Comparison of ENCODE assay signal across 8 cellular contexts in genomic region chr22:31347251-31348008, GRCh38. TPM values are rescaled to one million over a fixed set of nuclear protein-coding genes. Genes with fewer than 3 reads are reported as not detected.
DNase-seq lines count a peak whose midpoint lies in the region; ATAC-seq, FAIRE-seq and TF ChIP-seq lines count a peak whose summit lies in the region.

No MANE protein-coding gene starts in this region.

- intact Hi-C loops in HepG2 (cut with micrococcal nuclease; ENCODE audit: unreplicated experiment): no loop called here

- peaks cover 4 to 14% of the 10 kb centered on the region in 2 experiments; a peak in 3 of 5 replicates for H3K36me3 ChIP-seq in HepG2 (replicated peaks in 1 of 2; ENCODE audit: control insufficient read depth in 1 of 2, insufficient read depth in 2 of 2, low read length in 2 of 2)

- H3K9me3 ChIP-seq in HepG2 (ENCODE audit: low read length): no peaks in the 10 kb centered on the region

- H3K79me2 ChIP-seq in HepG2 (ENCODE audit: insufficient read depth, low read length): peaks cover 35% of the 10 kb centered on the region

- H3K27me3 ChIP-seq in HepG2 (ENCODE audit: control insufficient read depth in 1 of 2, insufficient read depth in 2 of 2, low read length in 2 of 2): no peaks in the 10 kb centered on the region; a peak in 1 of 5 replicates

- FAIRE-seq in HepG2 (lab: Jason Lieb, UNC): no peak

- H3K4me2 ChIP-seq in HepG2 (ENCODE audit: low read depth, low read length): peak overlapping the region; percentile 87

- in situ Hi-C loops in HepG2 (cut with HindIII; ENCODE audit: extremely low pct_ligation_motif_present, low pct_unique_long_range_greater_than_20kb): loop anchor here (5.0 kb wide), 1 partner anchor 50 kb away; the partner anchor contains the start of gene DRG1

- H3K4me3 ChIP-seq in AG09309 (ENCODE audit: control insufficient read depth, low read depth, low read length) (peak overlapping the region; percentile 72), HepG2 (replicated peaks in 1 of 3; ENCODE audit: insufficient read depth in 1 of 3, low read depth in 2 of 3, low read length in 3 of 3) (peak overlapping the region; percentile 74 to 91 (median 85))

- DNase-seq in AG09309 (ENCODE audit: low read depth) (no peak), NCI-H510A (lab: John Stamatoyannopoulos, UW) (peak; percentile 43), dermis microvascular lymphatic vessel endothelial cell (ENCODE audit: low read depth in 2 of 2) (peak; percentile 45 to 80), HepG2 (ENCODE audit: low spot score) (peak; percentile 64)
- peak; percentile 46 for DNase-seq in activated CD4-positive, alpha-beta T cell treated with anti-CD3 and anti-CD28 coated beads, Interleukin-2, amount 50 U/mL, for 1 hour
- DNase-seq in stimulated activated CD4-positive, alpha-beta T cell treated with anti-CD3 and anti-CD28 coated beads, Interleukin-2, amount 100 ng/mL, for 48 hours: peak; percentile 62 to 63

- no peak for TF ChIP-seq RAD21 in HepG2 (CRISPR knock-in tag; IDR thresholded peaks at IDR 0.05)

- no peak for TF ChIP-seq EP300 in HepG2 (IDR thresholded peaks at IDR 0.05; ENCODE audit: low read depth in 2 of 2, low read length in 2 of 2)
- no peak for TF ChIP-seq EP300 in HepG2 (CRISPR knock-in tag; IDR thresholded peaks at IDR 0.05; ENCODE audit: borderline replicate concordance)

- peak overlapping the region; percentile 77 for H3K9ac ChIP-seq in HepG2 (ENCODE audit: insufficient read depth, low read depth, low read length)

- H2AFZ ChIP-seq in HepG2 (ENCODE audit: low read length): no peak overlapping the region

- peak; percentile 37 for ATAC-seq in GM21529 (IDR thresholded peaks at IDR 0.05; ENCODE audit: unreplicated experiment)
- ATAC-seq in HepG2: peak; percentile 52
- ATAC-seq in GM19023 (IDR thresholded peaks at IDR 0.05; ENCODE audit: unreplicated experiment): no peak

- no TSS peak for BruUV-seq in HepG2 (replicated peaks; lab: Mats Ljungman, UMichigan)

- peak in 1 of 2 experiments; percentile 22; a peak in 3 of 4 replicates for TF ChIP-seq POLR2A in HepG2 (IDR thresholded peaks at IDR 0.05; ENCODE audit: insufficient read depth in 1 of 2, low read depth in 2 of 2, low read length in 2 of 2)

- H4K20me1 ChIP-seq in HepG2 (ENCODE audit: insufficient read depth, low read length): peaks cover 26% of the 10 kb centered on the region

- POLR2A ChIA-PET in HepG2 (lab: Yijun Ruan, JAX): interaction anchor here (0.6 to 3.4 kb wide), 18 partner anchors 9 to 1568 kb away, joined by 3 to 98 read pairs (median 5); partner anchors contain the start of genes DRG1, LIMK2, MORC2 and PIK3IP1

- H3K27ac ChIP-seq in HepG2 (ENCODE audit: extremely low read length, insufficient read depth, low read length): peak overlapping the region; percentile 94

- peaks cover 69% of the 10 kb centered on the region for H3K4me1 ChIP-seq in HepG2 (ENCODE audit: insufficient read depth, low read length)

- 4% methylated on average over 8 of the region's 50 CpGs for WGBS in HepG2 (ENCODE audit: low lambda C conversion rate)

- CTCF ChIA-PET in HepG2 (lab: Yijun Ruan, JAX; ENCODE audit: low intra/inter-chr PET ratio, low total read pairs): no interaction called here

- TF ChIP-seq CTCF in AG09309 (IDR thresholded peaks at IDR 0.05; ENCODE audit: control insufficient read depth, insufficient read depth, low read depth, low read length, missing control alignments): no peak
- TF ChIP-seq CTCF in HepG2 (CRISPR knock-in tag; IDR thresholded peaks at IDR 0.05): no peak

TF ChIP-seq in HepG2, 621 proteins besides CTCF, POLR2A, EP300 and RAD21 (continues in another document):
- TF ChIP-seq ZNF678 (CRISPR knock-in tag; IDR thresholded peaks at IDR 0.05) (no peak; the same call in 1 of the 2 replicates), FOXJ3 (CRISPR knock-in tag; IDR thresholded peaks at IDR 0.05; ENCODE audit: borderline replicate concordance) (no peak), ZNF251 (CRISPR knock-in tag; IDR thresholded peaks at IDR 0.05) (peak; percentile 68; the same call in 1 of the 2 replicates), RNF2 (conservative IDR thresholded peaks at IDR 0.05; ENCODE audit: low read depth) (no peak), ARNT2 (CRISPR knock-in tag; IDR thresholded peaks at IDR 0.05; ENCODE audit: low read depth) (0 out of 2 replicates have a peak, but pooled peaks have one; percentile 32)

RNA-seq across cellular contexts. Expression of gene PATZ1, which starts 1.3 kb away (rescaled TPM):
- 11.3 and 14.4 TPM in 2 replicates for total RNA-seq in dermis microvascular lymphatic vessel endothelial cell
- 30.4 and 30.5 TPM in 2 replicates for total RNA-seq in HepG2 (2016; rRNA removed; fragmentation: Illumina TruSeq; extraction: Trizol)
- total RNA-seq in HepG2 (2016; cell fraction: cytosol; rRNA removed; fragmentation: Illumina TruSeq; extraction: Trizol; ENCODE audit: low read depth): 6.2 and 6.9 TPM in 2 replicates
- total RNA-seq in HepG2 (2016; cell fraction: insoluble cytoplasmic fraction; rRNA removed; fragmentation: Illumina TruSeq; extraction: Trizol): 28.0 and 31.0 TPM in 2 replicates
- 20.4 and 21.7 TPM in 2 replicates for total RNA-seq in HepG2 (2016; cell fraction: membrane; rRNA removed; fragmentation: Illumina TruSeq; extraction: Trizol)
- total RNA-seq in HepG2 (2016; cell fraction: nucleus; rRNA removed; fragmentation: Illumina TruSeq; extraction: Trizol): 32.1 and 34.3 TPM in 2 replicates
- 24.9 and 26.6 TPM in 2 replicates for polyA plus RNA-seq in HepG2 (2011; rRNA removed)
- polyA plus RNA-seq in HepG2 (2011; cell fraction: cytosol; rRNA removed): 16.9 and 18.6 TPM in 2 replicates
- 45.4 and 58.3 TPM in 2 replicates for polyA plus RNA-seq in HepG2 (2011; cell fraction: nucleus; rRNA removed)
- 25.7 and 29.3 TPM in 2 replicates for polyA plus RNA-seq in HepG2 (2012)
- 3.1 and 3.4 TPM in 2 replicates for polyA plus RNA-seq in HepG2 (2016; cell fraction: cytosol; fragmentation: Illumina TruSeq; extraction: Trizol; ENCODE audit: low read depth)
- polyA plus RNA-seq in HepG2 (2016; cell fraction: insoluble cytoplasmic fraction; fragmentation: Illumina TruSeq; extraction: Trizol; ENCODE audit: low read depth): 32.9 and 37.5 TPM in 2 replicates
- 11.6 and 11.7 TPM in 2 replicates for polyA plus RNA-seq in HepG2 (2016; cell fraction: membrane; fragmentation: Illumina TruSeq; extraction: Trizol; ENCODE audit: low read depth)
- polyA plus RNA-seq in HepG2 (2016; cell fraction: nucleus; fragmentation: Illumina TruSeq; extraction: Trizol; ENCODE audit: insufficient read depth, low read depth): 45.6 and 49.3 TPM in 2 replicates
- polyA minus RNA-seq in HepG2 (2011; rRNA and poly(A)+ RNA removed; ENCODE audit: low replicate concordance): 47.7 and 108 TPM in 2 replicates
- 27.9 and 30.8 TPM in 2 replicates for polyA minus RNA-seq in HepG2 (2011; cell fraction: cytosol; rRNA and poly(A)+ RNA removed)
- polyA minus RNA-seq in HepG2 (2011; cell fraction: nucleus; rRNA and poly(A)+ RNA removed): 54.1 and 54.8 TPM in 2 replicates

RNA-seq across cellular contexts. Expression of gene DRG1, which starts 52.0 kb away (rescaled TPM):
- total RNA-seq in dermis microvascular lymphatic vessel endothelial cell (57.4 and 62.1 TPM in 2 replicates), HepG2 (2016; rRNA removed; fragmentation: Illumina TruSeq; extraction: Trizol) (94.8 and 98.8 TPM in 2 replicates)
- 58.6 and 75.0 TPM in 2 replicates for total RNA-seq in HepG2 (2016; cell fraction: cytosol; rRNA removed; fragmentation: Illumina TruSeq; extraction: Trizol; ENCODE audit: low read depth)
- total RNA-seq in HepG2 (2016; cell fraction: insoluble cytoplasmic fraction; rRNA removed; fragmentation: Illumina TruSeq; extraction: Trizol): 87.5 and 109 TPM in 2 replicates
- 55.1 and 58.3 TPM in 2 replicates for total RNA-seq in HepG2 (2016; cell fraction: membrane; rRNA removed; fragmentation: Illumina TruSeq; extraction: Trizol)
- 52.6 and 55.8 TPM in 2 replicates for total RNA-seq in HepG2 (2016; cell fraction: nucleus; rRNA removed; fragmentation: Illumina TruSeq; extraction: Trizol)
- polyA plus RNA-seq in HepG2 (2011; rRNA removed): 39.1 and 59.0 TPM in 2 replicates
- polyA plus RNA-seq in HepG2 (2011; cell fraction: cytosol; rRNA removed): 41.9 and 50.0 TPM in 2 replicates
- polyA plus RNA-seq in HepG2 (2011; cell fraction: nucleus; rRNA removed): 16.2 and 19.6 TPM in 2 replicates
- 50.6 and 61.7 TPM in 2 replicates for polyA plus RNA-seq in HepG2 (2012)
- 44.0 and 51.8 TPM in 2 replicates for polyA plus RNA-seq in HepG2 (2016; cell fraction: cytosol; fragmentation: Illumina TruSeq; extraction: Trizol; ENCODE audit: low read depth)
- 98.2 and 115 TPM in 2 replicates for polyA plus RNA-seq in HepG2 (2016; cell fraction: insoluble cytoplasmic fraction; fragmentation: Illumina TruSeq; extraction: Trizol; ENCODE audit: low read depth)
- 42.6 and 42.8 TPM in 2 replicates for polyA plus RNA-seq in HepG2 (2016; cell fraction: membrane; fragmentation: Illumina TruSeq; extraction: Trizol; ENCODE audit: low read depth)
- polyA plus RNA-seq in HepG2 (2016; cell fraction: nucleus; fragmentation: Illumina TruSeq; extraction: Trizol; ENCODE audit: insufficient read depth, low read depth): 76.3 and 79.7 TPM in 2 replicates
- 28.2 and 51.0 TPM in 2 replicates for polyA minus RNA-seq in HepG2 (2011; rRNA and poly(A)+ RNA removed; ENCODE audit: low replicate concordance)
- 38.0 and 41.7 TPM in 2 replicates for polyA minus RNA-seq in HepG2 (2011; cell fraction: cytosol; rRNA and poly(A)+ RNA removed)
- polyA minus RNA-seq in HepG2 (2011; cell fraction: nucleus; rRNA and poly(A)+ RNA removed): 37.7 and 41.8 TPM in 2 replicates

RNA-seq across cellular contexts. Expression of gene PIK3IP1, which starts 55.1 kb away (rescaled TPM):
- total RNA-seq in dermis microvascular lymphatic vessel endothelial cell (18.4 and 31.1 TPM in 2 replicates), HepG2 (2016; rRNA removed; fragmentation: Illumina TruSeq; extraction: Trizol) (0.44 and 1.3 TPM in 2 replicates)
- total RNA-seq in HepG2 (2016; cell fraction: cytosol; rRNA removed; fragmentation: Illumina TruSeq; extraction: Trizol; ENCODE audit: low read depth): 0.26 and 0.30 TPM in 2 replicates
- total RNA-seq in HepG2 (2016; cell fraction: insoluble cytoplasmic fraction; rRNA removed; fragmentation: Illumina TruSeq; extraction: Trizol): 0.49 and 1.3 TPM in 2 replicates
- total RNA-seq in HepG2 (2016; cell fraction: membrane; rRNA removed; fragmentation: Illumina TruSeq; extraction: Trizol): 0.34 and 0.41 TPM in 2 replicates
- total RNA-seq in HepG2 (2016; cell fraction: nucleus; rRNA removed; fragmentation: Illumina TruSeq; extraction: Trizol): 1.5 and 2.0 TPM in 2 replicates
- polyA plus RNA-seq in HepG2 (2011; rRNA removed): 2.5 and 5.3 TPM in 2 replicates
- 2.4 and 5.0 TPM in 2 replicates for polyA plus RNA-seq in HepG2 (2011; cell fraction: cytosol; rRNA removed)
- polyA plus RNA-seq in HepG2 (2011; cell fraction: nucleus; rRNA removed): 2.3 and 4.8 TPM in 2 replicates
- 4.8 and 7.6 TPM in 2 replicates for polyA plus RNA-seq in HepG2 (2012)
- polyA plus RNA-seq in HepG2 (2016; cell fraction: cytosol; fragmentation: Illumina TruSeq; extraction: Trizol; ENCODE audit: low read depth): 0.06 and 0.11 TPM in 2 replicates
- 0.21 and 0.38 TPM in 2 replicates for polyA plus RNA-seq in HepG2 (2016; cell fraction: insoluble cytoplasmic fraction; fragmentation: Illumina TruSeq; extraction: Trizol; ENCODE audit: low read depth)
- 0.10 and 0.14 TPM in 2 replicates for polyA plus RNA-seq in HepG2 (2016; cell fraction: membrane; fragmentation: Illumina TruSeq; extraction: Trizol; ENCODE audit: low read depth)
- polyA plus RNA-seq in HepG2 (2016; cell fraction: nucleus; fragmentation: Illumina TruSeq; extraction: Trizol; ENCODE audit: insufficient read depth, low read depth): 1.7 and 2.4 TPM in 2 replicates
- 2.1 and 3.8 TPM in 2 replicates for polyA minus RNA-seq in HepG2 (2011; rRNA and poly(A)+ RNA removed; ENCODE audit: low replicate concordance)
- polyA minus RNA-seq in HepG2 (2011; cell fraction: cytosol; rRNA and poly(A)+ RNA removed): 2.0 and 4.0 TPM in 2 replicates
- polyA minus RNA-seq in HepG2 (2011; cell fraction: nucleus; rRNA and poly(A)+ RNA removed): 2.1 and 4.0 TPM in 2 replicates
